ENCODE assay signal across 9 cellular contexts in genomic region chr9:88835038-88835466, GRCh38.
DNase-seq lines count a peak whose midpoint lies in the region; ATAC-seq and TF ChIP-seq lines count a peak whose summit lies in the region.
"Had no signal": no experiment of that assay in that cellular context is flagged by ENCODE, and none has a peak within 500 bp of the region (broad histone marks: within the 10 kb centered on the region; RNA-seq: fewer than 3 reads in every experiment).

No MANE protein-coding gene starts in this region.

- H3K4me3 Mint-ChIP-seq in activated CD4-positive, alpha-beta memory T cell treated with anti-CD3 and anti-CD28 coated beads, Interleukin-2, amount 10 ng/mL, durations not matched to agents 7 days and 5 days: no peak overlapping the region

- ATAC-seq in HG02588 (IDR thresholded peaks at IDR 0.05; ENCODE audit: unreplicated experiment) (peak; percentile 63), GM18520 (IDR thresholded peaks at IDR 0.05; ENCODE audit: unreplicated experiment) (no peak)
- ATAC-seq: HCT116 had no signal

- no peaks in the 10 kb centered on the region for H3K36me3 Mint-ChIP-seq in activated CD4-positive, alpha-beta memory T cell treated with anti-CD3 and anti-CD28 coated beads, Interleukin-2, amount 10 ng/mL, durations not matched to agents 7 days and 5 days (ENCODE audit: low read depth)

- no peak overlapping the region for H3K4me3 ChIP-seq in GM12864 (ENCODE audit: low read depth, low read length)

- POLR2A ChIA-PET in activated CD4-positive, alpha-beta memory T cell treated with anti-CD3 and anti-CD28 coated beads, Interleukin-2, amount 10 ng/mL, durations not matched to agents 7 days and 5 days (lab: Charles Lee): no interaction called here

- DNase-seq in GM12864 (ENCODE audit: low read depth) (peak; percentile 18), NOMO-1 treated with DMSO at 0.1 percent for 48 hours (lab: John Stamatoyannopoulos, UW; ENCODE audit: unreplicated experiment) (peak; percentile 83), foreskin melanocyte (peak; percentile 40), DMS53 (lab: John Stamatoyannopoulos, UW) (no peak), NCI-H774 (lab: John Stamatoyannopoulos, UW) (no peak)
- DNase-seq in activated CD4-positive, alpha-beta memory T cell treated with anti-CD3 and anti-CD28 coated beads, Interleukin-2, amount 10 ng/mL, durations not matched to agents 7 days and 5 days: no peak

- CTCF ChIA-PET in activated CD4-positive, alpha-beta memory T cell treated with anti-CD3 and anti-CD28 coated beads, Interleukin-2, amount 10 ng/mL, durations not matched to agents 7 days and 5 days (lab: Charles Lee): no interaction called here

- peaks cover 2% of the 10 kb centered on the region for H3K9me3 Mint-ChIP-seq in activated CD4-positive, alpha-beta memory T cell treated with anti-CD3 and anti-CD28 coated beads, Interleukin-2, amount 10 ng/mL, durations not matched to agents 7 days and 5 days

- H3K27ac Mint-ChIP-seq in activated CD4-positive, alpha-beta memory T cell treated with anti-CD3 and anti-CD28 coated beads, Interleukin-2, amount 10 ng/mL, durations not matched to agents 7 days and 5 days: no peak overlapping the region

- peaks cover 14% of the 10 kb centered on the region for H3K4me1 Mint-ChIP-seq in activated CD4-positive, alpha-beta memory T cell treated with anti-CD3 and anti-CD28 coated beads, Interleukin-2, amount 10 ng/mL, durations not matched to agents 7 days and 5 days

- no peak for TF ChIP-seq CTCF in GM12864 (IDR thresholded peaks at IDR 0.05; ENCODE audit: low read depth, low read length, missing control alignments)

- H3K27me3 Mint-ChIP-seq in activated CD4-positive, alpha-beta memory T cell treated with anti-CD3 and anti-CD28 coated beads, Interleukin-2, amount 10 ng/mL, durations not matched to agents 7 days and 5 days: peaks cover 70% of the 10 kb centered on the region

Comparison
In these comparisons a context has a peak if more than half of its experiments do, and no peak if none do; other contexts are left out.
1. DNase-seq: peak in GM12864 (single experiment), NOMO-1 treated with DMSO at 0.1 percent for 48 hours (single experiment) and foreskin melanocyte (single experiment); none in DMS53 (single experiment), NCI-H774 (single experiment) and activated CD4-positive, alpha-beta memory T cell treated with anti-CD3 and anti-CD28 coated beads, Interleukin-2, amount 10 ng/mL, durations not matched to agents 7 days and 5 days (single experiment).